In genomic region chr1:100265931-100266830, GRCh38 we compare ENCODE assay signal across 1 cellular context.
TF ChIP-seq lines count a peak whose summit lies in the region.

TSS of gene RTCA (plus strand) at chr1:100266216. CDS start at chr1:100266376, 160 bp downstream.

TF ChIP-seq in HepG2, 621 proteins besides CTCF, POLR2A, EP300 and RAD21 (continued from another document and continues in another):
- TF ChIP-seq ZNF260 (CRISPR knock-in tag; IDR thresholded peaks at IDR 0.05; ENCODE audit: borderline replicate concordance, low read depth) (no peak), CHCHD3 (CRISPR knock-in tag; IDR thresholded peaks at IDR 0.05) (no peak), ARNT (IDR thresholded peaks at IDR 0.05) (no peak), ZNF30 (CRISPR knock-in tag; IDR thresholded peaks at IDR 0.05) (no peak), ZNF549 (CRISPR knock-in tag; IDR thresholded peaks at IDR 0.05) (no peak), NFKB2 (CRISPR knock-in tag; IDR thresholded peaks at IDR 0.05; ENCODE audit: borderline replicate concordance) (peak; percentile 94; the same call in 1 of the 2 replicates), MATR3 (CRISPR knock-in tag; IDR thresholded peaks at IDR 0.05) (no peak), RFX1 (IDR thresholded peaks at IDR 0.05) (no peak), KMT2A (CRISPR knock-in tag; IDR thresholded peaks at IDR 0.05) (peak; percentile 84; the same call in 1 of the 2 replicates), ARNTL (CRISPR knock-in tag; IDR thresholded peaks at IDR 0.05) (no peak), MEIS1 (CRISPR knock-in tag; IDR thresholded peaks at IDR 0.05; ENCODE audit: borderline replicate concordance) (no peak), ELF1 (CRISPR knock-in tag; IDR thresholded peaks at IDR 0.05) (peak; percentile 95), PHB2 (IDR thresholded peaks at IDR 0.05; ENCODE audit: partially characterized antibody) (no peak), ZNF430 (CRISPR knock-in tag; IDR thresholded peaks at IDR 0.05) (peak; percentile 60), ZNF263 (CRISPR knock-in tag; IDR thresholded peaks at IDR 0.05) (0 out of 2 replicates have a peak, but pooled peaks have one; percentile 32), ZNF597 (CRISPR knock-in tag; IDR thresholded peaks at IDR 0.05) (no peak), TGIF2 (CRISPR knock-in tag; IDR thresholded peaks at IDR 0.05) (no peak), ZNF382 (CRISPR knock-in tag; IDR thresholded peaks at IDR 0.05; ENCODE audit: borderline replicate concordance) (no peak), ZNF441 (CRISPR knock-in tag; IDR thresholded peaks at IDR 0.05; ENCODE audit: borderline replicate concordance) (no peak), ZKSCAN1 (IDR thresholded peaks at IDR 0.05; ENCODE audit: low read length) (no peak), MAFF (IDR thresholded peaks at IDR 0.05; ENCODE audit: low read depth, low read length) (peak; percentile 81), SNAPC2 (CRISPR knock-in tag; IDR thresholded peaks at IDR 0.05) (peak; percentile 59; the same call in 1 of the 2 replicates), ZNF839 (CRISPR knock-in tag; IDR thresholded peaks at IDR 0.05; ENCODE audit: borderline replicate concordance) (no peak), IKZF4 (CRISPR knock-in tag; IDR thresholded peaks at IDR 0.05; ENCODE audit: borderline replicate concordance, low read depth, not compliant biosample characterization) (no peak), HNF4A (CRISPR knock-in tag; IDR thresholded peaks at IDR 0.05) (no peak), ZNF773 (CRISPR knock-in tag; IDR thresholded peaks at IDR 0.05; ENCODE audit: borderline replicate concordance) (no peak), EZH2 (conservative IDR thresholded peaks at IDR 0.05; ENCODE audit: low read depth, low read length) (no peak), ZFP1 (CRISPR knock-in tag; IDR thresholded peaks at IDR 0.05) (no peak), CAMTA2 (CRISPR knock-in tag; IDR thresholded peaks at IDR 0.05; ENCODE audit: borderline replicate concordance) (0 out of 2 replicates have a peak, but pooled peaks have one; percentile 24), MED13 (CRISPR knock-in tag; IDR thresholded peaks at IDR 0.05) (0 out of 2 replicates have a peak, but pooled peaks have one; percentile 73), ZFP36L2 (CRISPR knock-in tag; IDR thresholded peaks at IDR 0.05) (no peak), ZNF772 (CRISPR knock-in tag; IDR thresholded peaks at IDR 0.05) (no peak), GATAD1 (CRISPR knock-in tag; IDR thresholded peaks at IDR 0.05) (peak; percentile 86), TAF15 (IDR thresholded peaks at IDR 0.05; ENCODE audit: low read depth, low read length, poor library complexity, severe bottlenecking) (no peak), HIVEP1 (CRISPR knock-in tag; IDR thresholded peaks at IDR 0.05) (peak; percentile 48; the same call in 1 of the 2 replicates), SRSF1 (optimal IDR thresholded peaks at IDR 0.05; ENCODE audit: low read depth, low read length) (no peak), SNAPC4 (CRISPR knock-in tag; IDR thresholded peaks at IDR 0.05) (peak; percentile 65; the same call in 1 of the 2 replicates), ISX (CRISPR knock-in tag; conservative IDR thresholded peaks at IDR 0.05) (peak; percentile 90; the same call in 1 of the 2 replicates), ZNF17 (CRISPR knock-in tag; IDR thresholded peaks at IDR 0.05) (no peak), ZSCAN22 (CRISPR knock-in tag; IDR thresholded peaks at IDR 0.05) (no peak), ZNF790 (CRISPR knock-in tag; IDR thresholded peaks at IDR 0.05; ENCODE audit: borderline replicate concordance) (no peak), ZNF709 (CRISPR knock-in tag; IDR thresholded peaks at IDR 0.05) (peak; percentile 62; the same call in 1 of the 2 replicates), SMYD3 (CRISPR knock-in tag; IDR thresholded peaks at IDR 0.05) (no peak), ZNF501 (CRISPR knock-in tag; IDR thresholded peaks at IDR 0.05) (peak; percentile 84), ZNF232 (CRISPR knock-in tag; IDR thresholded peaks at IDR 0.05; ENCODE audit: borderline replicate concordance) (0 out of 2 replicates have a peak, but pooled peaks have one; percentile 75), ZBTB3 (CRISPR knock-in tag; IDR thresholded peaks at IDR 0.05; ENCODE audit: borderline replicate concordance, low read depth) (no peak), ZNF292 (CRISPR knock-in tag; IDR thresholded peaks at IDR 0.05; ENCODE audit: borderline replicate concordance, low read depth) (0 out of 2 replicates have a peak, but pooled peaks have one; percentile 26), ZFP41 (CRISPR knock-in tag; IDR thresholded peaks at IDR 0.05; ENCODE audit: borderline replicate concordance) (no peak), TCF7L2 (IDR thresholded peaks at IDR 0.05; ENCODE audit: low read depth, low read length) (no peak), BHLHE40 (IDR thresholded peaks at IDR 0.05; ENCODE audit: low read length) (no peak), ZNF569 (CRISPR knock-in tag; IDR thresholded peaks at IDR 0.05; ENCODE audit: borderline replicate concordance) (no peak)
- TF ChIP-seq, protein P1, sequence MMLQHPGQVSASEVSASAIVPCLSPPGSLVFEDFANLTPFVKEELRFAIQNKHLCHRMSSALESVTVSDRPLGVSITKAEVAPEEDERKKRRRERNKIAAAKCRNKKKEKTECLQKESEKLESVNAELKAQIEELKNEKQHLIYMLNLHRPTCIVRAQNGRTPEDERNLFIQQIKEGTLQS (CRISPR knock-in tag; IDR thresholded peaks at IDR 0.05), result no peak
- TF ChIP-seq, protein P2, sequence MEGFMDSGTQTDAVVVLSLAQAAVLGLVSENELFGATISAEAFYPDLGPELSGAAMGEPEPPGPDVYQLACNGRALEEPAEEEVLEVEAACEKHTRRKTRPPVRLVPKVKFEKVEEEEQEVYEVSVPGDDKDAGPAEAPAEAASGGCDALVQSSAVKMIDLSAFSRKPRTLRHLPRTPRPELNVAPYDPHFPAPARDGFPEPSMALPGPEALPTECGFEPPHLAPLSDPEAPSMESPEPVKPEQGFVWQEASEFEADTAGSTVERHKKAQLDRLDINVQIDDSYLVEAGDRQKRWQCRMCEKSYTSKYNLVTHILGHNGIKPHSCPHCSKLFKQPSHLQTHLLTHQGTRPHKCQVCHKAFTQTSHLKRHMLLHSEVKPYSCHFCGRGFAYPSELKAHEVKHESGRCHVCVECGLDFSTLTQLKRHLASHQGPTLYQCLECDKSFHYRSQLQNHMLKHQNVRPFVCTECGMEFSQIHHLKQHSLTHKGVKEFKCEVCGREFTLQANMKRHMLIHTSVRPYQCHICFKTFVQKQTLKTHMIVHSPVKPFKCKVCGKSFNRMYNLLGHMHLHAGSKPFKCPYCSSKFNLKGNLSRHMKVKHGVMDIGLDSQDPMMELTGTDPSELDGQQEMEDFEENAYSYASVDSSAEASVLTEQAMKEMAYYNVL (CRISPR knock-in tag; IDR thresholded peaks at IDR 0.05; ENCODE audit: borderline replicate concordance), result no peak
- TF ChIP-seq, protein P3, sequence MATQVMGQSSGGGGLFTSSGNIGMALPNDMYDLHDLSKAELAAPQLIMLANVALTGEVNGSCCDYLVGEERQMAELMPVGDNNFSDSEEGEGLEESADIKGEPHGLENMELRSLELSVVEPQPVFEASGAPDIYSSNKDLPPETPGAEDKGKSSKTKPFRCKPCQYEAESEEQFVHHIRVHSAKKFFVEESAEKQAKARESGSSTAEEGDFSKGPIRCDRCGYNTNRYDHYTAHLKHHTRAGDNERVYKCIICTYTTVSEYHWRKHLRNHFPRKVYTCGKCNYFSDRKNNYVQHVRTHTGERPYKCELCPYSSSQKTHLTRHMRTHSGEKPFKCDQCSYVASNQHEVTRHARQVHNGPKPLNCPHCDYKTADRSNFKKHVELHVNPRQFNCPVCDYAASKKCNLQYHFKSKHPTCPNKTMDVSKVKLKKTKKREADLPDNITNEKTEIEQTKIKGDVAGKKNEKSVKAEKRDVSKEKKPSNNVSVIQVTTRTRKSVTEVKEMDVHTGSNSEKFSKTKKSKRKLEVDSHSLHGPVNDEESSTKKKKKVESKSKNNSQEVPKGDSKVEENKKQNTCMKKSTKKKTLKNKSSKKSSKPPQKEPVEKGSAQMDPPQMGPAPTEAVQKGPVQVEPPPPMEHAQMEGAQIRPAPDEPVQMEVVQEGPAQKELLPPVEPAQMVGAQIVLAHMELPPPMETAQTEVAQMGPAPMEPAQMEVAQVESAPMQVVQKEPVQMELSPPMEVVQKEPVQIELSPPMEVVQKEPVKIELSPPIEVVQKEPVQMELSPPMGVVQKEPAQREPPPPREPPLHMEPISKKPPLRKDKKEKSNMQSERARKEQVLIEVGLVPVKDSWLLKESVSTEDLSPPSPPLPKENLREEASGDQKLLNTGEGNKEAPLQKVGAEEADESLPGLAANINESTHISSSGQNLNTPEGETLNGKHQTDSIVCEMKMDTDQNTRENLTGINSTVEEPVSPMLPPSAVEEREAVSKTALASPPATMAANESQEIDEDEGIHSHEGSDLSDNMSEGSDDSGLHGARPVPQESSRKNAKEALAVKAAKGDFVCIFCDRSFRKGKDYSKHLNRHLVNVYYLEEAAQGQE (IDR thresholded peaks at IDR 0.05; ENCODE audit: borderline replicate concordance in 1 of 2, low read depth in 1 of 2, low read length in 2 of 2), result no peak
- TF ChIP-seq, protein P4, sequence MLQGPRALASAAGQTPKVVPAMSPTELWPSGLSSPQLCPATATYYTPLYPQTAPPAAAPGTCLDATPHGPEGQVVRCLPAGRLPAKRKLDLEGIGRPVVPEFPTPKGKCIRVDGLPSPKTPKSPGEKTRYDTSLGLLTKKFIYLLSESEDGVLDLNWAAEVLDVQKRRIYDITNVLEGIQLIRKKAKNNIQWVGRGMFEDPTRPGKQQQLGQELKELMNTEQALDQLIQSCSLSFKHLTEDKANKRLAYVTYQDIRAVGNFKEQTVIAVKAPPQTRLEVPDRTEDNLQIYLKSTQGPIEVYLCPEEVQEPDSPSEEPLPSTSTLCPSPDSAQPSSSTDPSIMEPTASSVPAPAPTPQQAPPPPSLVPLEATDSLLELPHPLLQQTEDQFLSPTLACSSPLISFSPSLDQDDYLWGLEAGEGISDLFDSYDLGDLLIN (CRISPR knock-in tag; IDR thresholded peaks at IDR 0.05; ENCODE audit: borderline replicate concordance), result no peak
- TF ChIP-seq, protein P5, sequence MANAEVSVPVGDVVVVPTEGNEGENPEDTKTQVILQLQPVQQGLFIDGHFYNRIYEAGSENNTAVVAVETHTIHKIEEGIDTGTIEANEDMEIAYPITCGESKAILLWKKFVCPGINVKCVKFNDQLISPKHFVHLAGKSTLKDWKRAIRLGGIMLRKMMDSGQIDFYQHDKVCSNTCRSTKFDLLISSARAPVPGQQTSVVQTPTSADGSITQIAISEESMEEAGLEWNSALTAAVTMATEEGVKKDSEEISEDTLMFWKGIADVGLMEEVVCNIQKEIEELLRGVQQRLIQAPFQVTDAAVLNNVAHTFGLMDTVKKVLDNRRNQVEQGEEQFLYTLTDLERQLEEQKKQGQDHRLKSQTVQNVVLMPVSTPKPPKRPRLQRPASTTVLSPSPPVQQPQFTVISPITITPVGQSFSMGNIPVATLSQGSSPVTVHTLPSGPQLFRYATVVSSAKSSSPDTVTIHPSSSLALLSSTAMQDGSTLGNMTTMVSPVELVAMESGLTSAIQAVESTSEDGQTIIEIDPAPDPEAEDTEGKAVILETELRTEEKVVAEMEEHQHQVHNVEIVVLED (CRISPR knock-in tag; IDR thresholded peaks at IDR 0.05; ENCODE audit: borderline replicate concordance), result peak; percentile 57; the same call in 1 of the 2 replicates
- TF ChIP-seq, protein P6, sequence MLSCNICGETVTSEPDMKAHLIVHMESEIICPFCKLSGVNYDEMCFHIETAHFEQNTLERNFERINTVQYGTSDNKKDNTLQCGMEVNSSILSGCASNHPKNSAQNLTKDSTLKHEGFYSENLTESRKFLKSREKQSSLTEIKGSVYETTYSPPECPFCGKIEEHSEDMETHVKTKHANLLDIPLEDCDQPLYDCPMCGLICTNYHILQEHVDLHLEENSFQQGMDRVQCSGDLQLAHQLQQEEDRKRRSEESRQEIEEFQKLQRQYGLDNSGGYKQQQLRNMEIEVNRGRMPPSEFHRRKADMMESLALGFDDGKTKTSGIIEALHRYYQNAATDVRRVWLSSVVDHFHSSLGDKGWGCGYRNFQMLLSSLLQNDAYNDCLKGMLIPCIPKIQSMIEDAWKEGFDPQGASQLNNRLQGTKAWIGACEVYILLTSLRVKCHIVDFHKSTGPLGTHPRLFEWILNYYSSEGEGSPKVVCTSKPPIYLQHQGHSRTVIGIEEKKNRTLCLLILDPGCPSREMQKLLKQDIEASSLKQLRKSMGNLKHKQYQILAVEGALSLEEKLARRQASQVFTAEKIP (CRISPR knock-in tag; IDR thresholded peaks at IDR 0.05; ENCODE audit: borderline replicate concordance), result no peak
